ENCODE assay signal across 9 cellular contexts in the genomic region with DNA sequence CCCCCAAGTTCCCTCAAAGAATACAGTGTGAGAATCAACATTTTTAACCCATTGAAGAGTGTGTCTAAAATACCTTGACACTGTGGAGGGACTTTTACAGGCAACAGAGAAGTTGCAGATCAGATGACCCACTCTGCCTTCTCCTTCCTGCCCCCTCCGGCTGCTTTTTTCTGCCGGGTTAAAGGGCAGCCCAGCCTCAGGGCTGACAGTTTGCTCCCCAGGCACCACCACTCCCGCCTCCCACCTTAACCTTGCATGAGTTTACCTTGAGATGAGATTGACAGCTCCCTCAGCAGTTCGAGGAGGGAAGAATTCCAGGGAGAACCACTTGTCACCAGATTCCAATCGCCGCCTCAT. TPM values are rescaled to one million over a fixed set of nuclear protein-coding genes. Genes with fewer than 3 reads are reported as not detected.
A peak's percentile ranks its signal among the peaks of the same experiment; 100 is the strongest.
DNase-seq lines count a peak whose midpoint lies in the region; ATAC-seq and TF ChIP-seq lines count a peak whose summit lies in the region.
"Had no signal": no experiment of that assay in that cellular context is flagged by ENCODE, and none has a peak within 500 bp of the region (broad histone marks: within the 10 kb centered on the region; RNA-seq: fewer than 3 reads in every experiment).

No MANE protein-coding gene starts in this region.

- no peaks in the 10 kb centered on the region for H3K27me3 ChIP-seq in lung (ENCODE audit: control insufficient read depth, insufficient read depth)

- no peak for ATAC-seq in activated T-cell treated with anti-CD3 and anti-CD28 coated beads, Interleukin-2, amount 50 U/mL, for 4 hours
- no peak for ATAC-seq in lung (ENCODE audit: insufficient read depth, low FRiP score)
- no peak for ATAC-seq in HG02970 (IDR thresholded peaks at IDR 0.05; ENCODE audit: low FRiP score, unreplicated experiment)

- H3K27me3 Mint-ChIP-seq in activated T-cell treated with anti-CD3 and anti-CD28 coated beads, Interleukin-2, amount 50 U/mL, for 4 hours (ENCODE audit: low read depth), result no peaks in the 10 kb centered on the region
- H3K27me3 Mint-ChIP-seq in chondrocyte (ENCODE audit: low read depth) (no peaks in the 10 kb centered on the region), type B pancreatic cell (no peaks in the 10 kb centered on the region)

- H3K27ac Mint-ChIP-seq in chondrocyte (ENCODE audit: unreplicated experiment), result peak overlapping the region; percentile 98
- H3K27ac Mint-ChIP-seq in type B pancreatic cell, result peak overlapping the region; percentile 63

- peaks cover 8 to 11% of the 10 kb centered on the region in 2 donors for H3K4me1 ChIP-seq in lung (ENCODE audit: control insufficient read depth in 2 of 2, insufficient read depth in 2 of 2, low read length in 2 of 2)

- no peak for DNase-seq in activated T-cell treated with anti-CD3 and anti-CD28 coated beads, Interleukin-2, amount 50 U/mL, for 4 hours
- DNase-seq in activated T-cell treated with anti-CD3 and anti-CD28 coated beads for 4 hours, result no peak
- no peak for DNase-seq in chondrocyte (ENCODE audit: low spot score)
- DNase-seq in lung (ENCODE audit: low spot score), result no peak
- DNase-seq in type B pancreatic cell (ENCODE audit: extremely low spot score, unreplicated experiment), result no peak
- no peak for DNase-seq in D341Med (ENCODE audit: low spot score)
- DNase-seq in DMS153 (lab: John Stamatoyannopoulos, UW), result no peak

- TF ChIP-seq CTCF in chondrocyte (IDR thresholded peaks at IDR 0.05) (no peak), lung (IDR thresholded peaks at IDR 0.05; ENCODE audit: control extremely low read depth, extremely low read depth) (no peak), type B pancreatic cell (conservative IDR thresholded peaks at IDR 0.05) (no peak)

- H3K36me3 ChIP-seq in lung (ENCODE audit: control insufficient read depth in 2 of 2, insufficient read depth in 2 of 2, low read length in 2 of 2), result peaks cover 0 to 22% of the 10 kb centered on the region in 2 donors

- H3K9me3 Mint-ChIP-seq in activated T-cell treated with anti-CD3 and anti-CD28 coated beads, Interleukin-2, amount 50 U/mL, for 4 hours, result no peaks in the 10 kb centered on the region
- H3K9me3 Mint-ChIP-seq in chondrocyte (ENCODE audit: low read depth), result no peaks in the 10 kb centered on the region
- no peaks in the 10 kb centered on the region for H3K9me3 Mint-ChIP-seq in type B pancreatic cell

- H3K27ac ChIP-seq in lung (ENCODE audit: low read depth in 1 of 2, low read length in 1 of 2), result peak overlapping the region; percentile 85 to 93

- whole genome bisulfite sequencing in lung, 2 donors, result 20 to 23% methylated on average over 6 of the region's 6 CpGs

- peaks cover 19% of the 10 kb centered on the region for H3K36me3 Mint-ChIP-seq in activated T-cell treated with anti-CD3 and anti-CD28 coated beads, Interleukin-2, amount 50 U/mL, for 4 hours (ENCODE audit: insufficient read depth)
- H3K36me3 Mint-ChIP-seq in chondrocyte (ENCODE audit: low read depth), result peaks cover 6% of the 10 kb centered on the region
- H3K36me3 Mint-ChIP-seq in type B pancreatic cell, result no peaks in the 10 kb centered on the region

- peaks cover 0 to 6% of the 10 kb centered on the region in 2 donors for H3K9me3 ChIP-seq in lung (ENCODE audit: control insufficient read depth in 2 of 2, insufficient read depth in 1 of 2, low read length in 1 of 2)

- peaks cover 47% of the 10 kb centered on the region for H3K4me1 Mint-ChIP-seq in activated T-cell treated with anti-CD3 and anti-CD28 coated beads, Interleukin-2, amount 50 U/mL, for 4 hours (ENCODE audit: low read depth)
- H3K4me1 Mint-ChIP-seq in chondrocyte (ENCODE audit: low read depth), result peaks cover 53% of the 10 kb centered on the region
- H3K4me1 Mint-ChIP-seq in type B pancreatic cell (ENCODE audit: unreplicated experiment), result peaks cover 25% of the 10 kb centered on the region

- H3K4me3 Mint-ChIP-seq in activated T-cell treated with anti-CD3 and anti-CD28 coated beads, Interleukin-2, amount 50 U/mL, for 4 hours, result peak overlapping the region; percentile 94
- H3K4me3 Mint-ChIP-seq in chondrocyte (ENCODE audit: unreplicated experiment), result peak overlapping the region; percentile 99
- H3K4me3 Mint-ChIP-seq in type B pancreatic cell, result peak overlapping the region; percentile 100

- H3K4me3 ChIP-seq in lung, result peak overlapping the region; percentile 53

RNA-seq across cellular contexts. Expression of gene MTHFR, which starts 3.2 kb away (rescaled TPM):
- 10 to 100 TPM; 13.1 to 17.0 (median 14.9) TPM for total RNA-seq in activated T-cell treated with anti-CD3 and anti-CD28 coated beads, Interleukin-2, amount 50 U/mL, for 4 hours
- total RNA-seq in chondrocyte (18.2 to 23.3 TPM (median 22.3 TPM) in 3 replicates), lung (10 to 100 TPM; 34.0 to 61.4 TPM), type B pancreatic cell (ENCODE audit: low replicate concordance) (30.1 and 33.4 TPM in 2 replicates)
- polyA plus RNA-seq in lung, result 10 to 100 TPM; 20.6 to 26.1 TPM

RNA-seq across cellular contexts. Expression of gene CLCN6, which starts 3.4 kb away (rescaled TPM):
- 10 to 100 TPM in 2 of 3 donors, 1 to 10 TPM in 1; 8.6 to 13.5 (median 10.7) TPM for total RNA-seq in activated T-cell treated with anti-CD3 and anti-CD28 coated beads, Interleukin-2, amount 50 U/mL, for 4 hours
- 20.7 to 22.2 TPM (median 21.7 TPM) in 3 replicates for total RNA-seq in chondrocyte
- 10 to 100 TPM; 16.7 to 35.7 TPM for total RNA-seq in lung
- polyA plus RNA-seq in lung, result 10 to 100 TPM; 17.9 to 18.2 TPM
- total RNA-seq in type B pancreatic cell (ENCODE audit: low replicate concordance), result 21.3 and 31.1 TPM in 2 replicates

RNA-seq across cellular contexts. Expression of gene C1orf167, which starts 40.6 kb away (rescaled TPM):
- total RNA-seq in activated T-cell treated with anti-CD3 and anti-CD28 coated beads, Interleukin-2, amount 50 U/mL, for 4 hours, result not detected
- total RNA-seq in chondrocyte (0.36 TPM in 1 of 3 replicates, not detected in the others), lung (1 to 10 TPM in 1 of 2 donors, under 1 TPM in 1; 0.91 to 7.2 TPM), type B pancreatic cell (ENCODE audit: low replicate concordance) (0.40 TPM in 1 of 2 replicates, not detected in the other)
- polyA plus RNA-seq in lung, result 10 to 100 TPM; 11.0 to 11.3 TPM
- total RNA-seq: Daoy had no signal

RNA-seq across cellular contexts. Expression of gene NPPA, which starts 45.0 kb away (rescaled TPM):
- not detected for total RNA-seq in activated T-cell treated with anti-CD3 and anti-CD28 coated beads, Interleukin-2, amount 50 U/mL, for 4 hours
- total RNA-seq in chondrocyte, result not detected in 3 replicates
- 10 to 100 TPM in 1 of 2 donors, not detected in 1; 19.8 TPM for total RNA-seq in lung
- polyA plus RNA-seq in lung, result 1 to 10 TPM in 1 of 2 donors, under 1 TPM in 1; 0.81 to 6.7 TPM
- total RNA-seq in type B pancreatic cell (ENCODE audit: low replicate concordance), result not detected in 2 replicates
- total RNA-seq: Daoy had no signal

RNA-seq across cellular contexts. Expression of gene NPPB, which starts 56.2 kb away (rescaled TPM):
- not detected for total RNA-seq in activated T-cell treated with anti-CD3 and anti-CD28 coated beads, Interleukin-2, amount 50 U/mL, for 4 hours
- total RNA-seq in chondrocyte (not detected in 3 replicates), lung (1 to 10 TPM in 1 of 2 donors, not detected in 1; 3.6 TPM), type B pancreatic cell (ENCODE audit: low replicate concordance) (0.71 and 1.7 TPM in 2 replicates)
- 1 to 10 TPM in 1 of 2 donors, under 1 TPM in 1; 0.45 to 1.1 TPM for polyA plus RNA-seq in lung
